ENCODE assay signal across 35 cellular contexts in genomic region chr2:4585057-4585635, GRCh38.
DNase-seq lines count a peak whose midpoint lies in the region; ATAC-seq, FAIRE-seq and TF ChIP-seq lines count a peak whose summit lies in the region.
"Had no signal": no experiment of that assay in that cellular context is flagged by ENCODE, and none has a peak within 500 bp of the region (broad histone marks: within the 10 kb centered on the region; RNA-seq: fewer than 3 reads in every experiment).

No MANE protein-coding gene starts in this region.

- H3K36me3 Mint-ChIP-seq in glutamatergic neuron (ENCODE audit: unreplicated experiment): no peaks in the 10 kb centered on the region
- H3K36me3 Mint-ChIP-seq: CD14-positive monocyte; CD4-positive, alpha-beta memory T cell; CD4-positive, CD25-positive, alpha-beta regulatory T cell; CD8-positive, alpha-beta memory T cell; CD8-positive, alpha-beta T cell had no signal

- H3K36me3 ChIP-seq in HepG2 (replicated peaks in 1 of 2; ENCODE audit: control insufficient read depth in 1 of 2, insufficient read depth in 2 of 2, low read length in 2 of 2) (no peaks in the 10 kb centered on the region), right lobe of liver (no peaks in the 10 kb centered on the region), A673 (ENCODE audit: insufficient read depth, low read length, poor library complexity, severe bottlenecking) (peaks cover 28% of the 10 kb centered on the region), SK-N-MC (ENCODE audit: insufficient read depth, low read length) (peaks cover 20% of the 10 kb centered on the region)
- H3K36me3 ChIP-seq: BE2C; BLaER1; BLaER1 treated with 17β-estradiol and CSF1 and Interleukin-3, amounts not matched to agents 10 nM and 100 nM had no signal

- H3K9ac ChIP-seq in HepG2 (ENCODE audit: insufficient read depth, low read depth, low read length) (no peak overlapping the region), SK-N-MC (ENCODE audit: insufficient read length) (peak overlapping the region; percentile 82)
- H3K9ac ChIP-seq: BLaER1; BLaER1 treated with 17β-estradiol and CSF1 and Interleukin-3, amounts not matched to agents 10 nM and 100 nM had no signal

- no peak overlapping the region for H3K4me2 ChIP-seq in HepG2 (ENCODE audit: low read depth, low read length)
- H3K4me2 ChIP-seq: A549; BLaER1; BLaER1 treated with 17β-estradiol and CSF1 and Interleukin-3, amounts not matched to agents 10 nM and 100 nM had no signal

- intact Hi-C loops in HepG2 (cut with micrococcal nuclease; ENCODE audit: unreplicated experiment): no loop called here
- intact Hi-C loops in right lobe of liver (cut with DNase I): no loop called here
- intact Hi-C loops in A673 (cut with micrococcal nuclease; ENCODE audit: unreplicated experiment): loop anchor here (1.0 to 10.0 kb wide), 11 partner anchors 130 to 1110 kb away; partner anchors contain the start of gene SOX11

- no peak for TF ChIP-seq CTCF in HepG2 (CRISPR knock-in tag; IDR thresholded peaks at IDR 0.05)
- no peak for TF ChIP-seq CTCF in right lobe of liver (IDR thresholded peaks at IDR 0.05)
- no peak for TF ChIP-seq CTCF in A673 (conservative IDR thresholded peaks at IDR 0.05; ENCODE audit: low read depth, low read length)
- no peak for TF ChIP-seq CTCF in glutamatergic neuron (IDR thresholded peaks at IDR 0.05; ENCODE audit: partially characterized antibody, unreplicated experiment)

- no peaks in the 10 kb centered on the region for H3K27me3 Mint-ChIP-seq in glutamatergic neuron (ENCODE audit: unreplicated experiment)
- H3K27me3 Mint-ChIP-seq: B cell; CD4-positive, alpha-beta memory T cell; CD4-positive, alpha-beta T cell; CD4-positive, CD25-positive, alpha-beta regulatory T cell; CD8-positive, alpha-beta memory T cell had no signal

- 2% methylated on average over 3 of the region's 3 CpGs for WGBS in HepG2 (ENCODE audit: low lambda C conversion rate)
- 38% methylated on average over 3 of the region's 3 CpGs for WGBS in right lobe of liver (ENCODE audit: insufficient coverage, low coverage, low lambda C conversion rate, missing lambda C conversion rate)

- H3K4me3 ChIP-seq in HepG2 (replicated peaks in 1 of 3; ENCODE audit: insufficient read depth in 1 of 3, low read depth in 2 of 3, low read length in 3 of 3) (no peak overlapping the region), right lobe of liver (no peak overlapping the region), A673 (ENCODE audit: low read depth, low read length, poor library complexity, severe bottlenecking) (no peak overlapping the region), SK-N-MC (no peak overlapping the region)
- H3K4me3 ChIP-seq: A549; BLaER1; BLaER1 treated with 17β-estradiol and CSF1 and Interleukin-3, amounts not matched to agents 10 nM and 100 nM had no signal

- CTCF ChIA-PET in HepG2 (lab: Yijun Ruan, JAX; ENCODE audit: low intra/inter-chr PET ratio, low total read pairs): no interaction called here
- CTCF ChIA-PET in A673 (lab: Charles Lee): interaction anchor here (0.6 to 2.2 kb wide), 9 partner anchors 130 to 625 kb away, joined by 3 to 15 read pairs (median 5); no protein-coding TSS in a partner anchor

- ATAC-seq in HepG2 (no peak), right lobe of liver (no peak), HG02763 (IDR thresholded peaks at IDR 0.05; ENCODE audit: unreplicated experiment) (no peak)
- ATAC-seq: A549; CD8-positive, alpha-beta T cell had no signal

- no peak for FAIRE-seq in HepG2 (lab: Jason Lieb, UNC)
- FAIRE-seq: A204.1, A549, D721Med had no signal

- no peak for TF ChIP-seq POLR2A in HepG2 (IDR thresholded peaks at IDR 0.05; ENCODE audit: insufficient read depth in 1 of 2, low read depth in 2 of 2, low read length in 2 of 2)
- TF ChIP-seq POLR2A in right lobe of liver (IDR thresholded peaks at IDR 0.05): no peak

- H3K27ac ChIP-seq in HepG2 (ENCODE audit: extremely low read length, insufficient read depth, low read length) (no peak overlapping the region), right lobe of liver (no peak overlapping the region), A673 (ENCODE audit: low read depth, low read length, poor library complexity, severe bottlenecking) (peak overlapping the region; percentile 97), SK-N-MC (peak overlapping the region; percentile 100)
- H3K27ac ChIP-seq: 22Rv1; A549; BLaER1; BLaER1 treated with 17β-estradiol and CSF1 and Interleukin-3, amounts not matched to agents 10 nM and 100 nM; C4-2B had no signal

- DNase-seq in HepG2 (ENCODE audit: low spot score) (no peak), right lobe of liver (no peak), A673 (ENCODE audit: low spot score) (peak; percentile 95), SK-N-MC (ENCODE audit: low read depth, low spot score) (peak; percentile 98), glutamatergic neuron (no peak)
- DNase-seq: 8988T; ACHN; AML-193; BE2C; C1 segment of cervical spinal cord; Caco-2; Calu3; CD4-positive, alpha-beta memory T cell; CD4-positive, alpha-beta T cell; CD4-positive, CD25-positive, alpha-beta regulatory T cell; CD8-positive, alpha-beta memory T cell; CD8-positive, alpha-beta T cell; COR-L47; DMS 273 treated with DMSO at 0.1 percent for 48 hours; DMS153; DMS53; DMS79; DMS79 treated with DMSO at 0.1 percent for 48 hours; DND-41; EL had no signal

- no peak overlapping the region for H2AFZ ChIP-seq in HepG2 (ENCODE audit: low read length)

- no TSS peak for BruUV-seq in HepG2 (replicated peaks; lab: Mats Ljungman, UMichigan)
- no TSS peak for BruUV-seq in A673 (replicated peaks; lab: Mats Ljungman, UMichigan)

- H3K79me2 ChIP-seq in HepG2 (ENCODE audit: insufficient read depth, low read length): no peaks in the 10 kb centered on the region

- POLR2A ChIA-PET in HepG2 (lab: Yijun Ruan, JAX): no interaction called here
- POLR2A ChIA-PET in A673 (lab: Charles Lee; ENCODE audit: low non-redundant PET): interaction anchor here (0.5 to 0.8 kb wide), 7 partner anchors 11 to 857 kb away, joined by 3 to 17 read pairs (median 7); no protein-coding TSS in a partner anchor

- TF ChIP-seq RAD21 in HepG2 (CRISPR knock-in tag; IDR thresholded peaks at IDR 0.05): no peak

- in situ Hi-C loops in HepG2 (cut with HindIII; ENCODE audit: extremely low pct_ligation_motif_present, low pct_unique_long_range_greater_than_20kb): no loop called here

- peaks cover 2% of the 10 kb centered on the region for H3K4me1 Mint-ChIP-seq in glutamatergic neuron (ENCODE audit: low read depth, unreplicated experiment)
- H3K4me1 Mint-ChIP-seq: B cell; CD14-positive monocyte; CD4-positive, alpha-beta memory T cell; CD4-positive, CD25-positive, alpha-beta regulatory T cell; CD8-positive, alpha-beta memory T cell had no signal

- H3K9me3 ChIP-seq in HepG2 (ENCODE audit: low read length) (peaks cover 85% of the 10 kb centered on the region), right lobe of liver (no peaks in the 10 kb centered on the region), A673 (ENCODE audit: low read depth, low read length, poor library complexity, severe bottlenecking) (peaks cover 16% of the 10 kb centered on the region), SK-N-MC (ENCODE audit: low read depth, low read length) (peaks cover 11% of the 10 kb centered on the region; the same call in 1 of the 2 replicates)
- H3K9me3 ChIP-seq: BE2C; BLaER1; BLaER1 treated with 17β-estradiol and CSF1 and Interleukin-3, amounts not matched to agents 10 nM and 100 nM; Caco-2 had no signal

- no peaks in the 10 kb centered on the region for H4K20me1 ChIP-seq in HepG2 (ENCODE audit: insufficient read depth, low read length)
- H4K20me1 ChIP-seq: BLaER1; BLaER1 treated with 17β-estradiol and CSF1 and Interleukin-3, amounts not matched to agents 10 nM and 100 nM had no signal

- H3K4me1 ChIP-seq in HepG2 (ENCODE audit: insufficient read depth, low read length): no peaks in the 10 kb centered on the region
- H3K4me1 ChIP-seq in right lobe of liver: no peaks in the 10 kb centered on the region
- peaks cover 50% of the 10 kb centered on the region for H3K4me1 ChIP-seq in A673 (ENCODE audit: insufficient read depth, low read length, poor library complexity, severe bottlenecking)
- H3K4me1 ChIP-seq: A549, BE2C, BLaER1, Caco-2 had no signal

- H3K27me3 ChIP-seq in HepG2 (ENCODE audit: control insufficient read depth in 1 of 2, insufficient read depth in 2 of 2, low read length in 2 of 2) (no peaks in the 10 kb centered on the region), right lobe of liver (no peaks in the 10 kb centered on the region), A673 (replicated peaks; ENCODE audit: insufficient read depth, low read depth, low read length, poor library complexity) (no peaks in the 10 kb centered on the region)
- H3K27me3 ChIP-seq: BE2C; BLaER1; BLaER1 treated with 17β-estradiol and CSF1 and Interleukin-3, amounts not matched to agents 10 nM and 100 nM had no signal

- TF ChIP-seq EP300 in HepG2 (IDR thresholded peaks at IDR 0.05; ENCODE audit: low read depth in 2 of 2, low read length in 2 of 2): no peak
- no peak for TF ChIP-seq EP300 in HepG2 (CRISPR knock-in tag; IDR thresholded peaks at IDR 0.05; ENCODE audit: borderline replicate concordance)

- no peak overlapping the region for H3K4me3 Mint-ChIP-seq in glutamatergic neuron (ENCODE audit: unreplicated experiment)
- H3K4me3 Mint-ChIP-seq: B cell; CD14-positive monocyte; CD4-positive, alpha-beta memory T cell; CD4-positive, alpha-beta T cell; CD4-positive, CD25-positive, alpha-beta regulatory T cell; CD8-positive, alpha-beta memory T cell; CD8-positive, alpha-beta T cell had no signal

- H3K27ac Mint-ChIP-seq in glutamatergic neuron (ENCODE audit: unreplicated experiment): no peak overlapping the region
- H3K27ac Mint-ChIP-seq: B cell; CD4-positive, alpha-beta memory T cell; CD4-positive, alpha-beta T cell; CD4-positive, CD25-positive, alpha-beta regulatory T cell; CD8-positive, alpha-beta memory T cell; CD8-positive, alpha-beta T cell had no signal

- H3K9me3 Mint-ChIP-seq in glutamatergic neuron (ENCODE audit: unreplicated experiment): peaks cover 3% of the 10 kb centered on the region

TF ChIP-seq in HepG2, 621 proteins besides CTCF, POLR2A, EP300 and RAD21 (continues in another document):
- TF ChIP-seq ZNF563 (CRISPR knock-in tag; IDR thresholded peaks at IDR 0.05) (no peak), ZNF430 (CRISPR knock-in tag; IDR thresholded peaks at IDR 0.05) (no peak), PCBP2 (optimal IDR thresholded peaks at IDR 0.05; ENCODE audit: low read depth, low read length, poor library complexity, severe bottlenecking) (peak; percentile 63), HNRNPK (IDR thresholded peaks at IDR 0.05; ENCODE audit: low read depth, low read length, poor library complexity, severe bottlenecking) (peak; percentile 65)

Comparison
In these comparisons a context has a peak if more than half of its experiments do, and no peak if none do; other contexts are left out.
1. DNase-seq: peak in A673 (single experiment) and SK-N-MC (single experiment); none in HepG2 (single experiment), right lobe of liver (0 of 3) and glutamatergic neuron (single experiment).
2. H3K27ac ChIP-seq: peak in A673 (single experiment) and SK-N-MC (single experiment); none in HepG2 (single experiment) and right lobe of liver (0 of 3).